In the genomic region with DNA sequence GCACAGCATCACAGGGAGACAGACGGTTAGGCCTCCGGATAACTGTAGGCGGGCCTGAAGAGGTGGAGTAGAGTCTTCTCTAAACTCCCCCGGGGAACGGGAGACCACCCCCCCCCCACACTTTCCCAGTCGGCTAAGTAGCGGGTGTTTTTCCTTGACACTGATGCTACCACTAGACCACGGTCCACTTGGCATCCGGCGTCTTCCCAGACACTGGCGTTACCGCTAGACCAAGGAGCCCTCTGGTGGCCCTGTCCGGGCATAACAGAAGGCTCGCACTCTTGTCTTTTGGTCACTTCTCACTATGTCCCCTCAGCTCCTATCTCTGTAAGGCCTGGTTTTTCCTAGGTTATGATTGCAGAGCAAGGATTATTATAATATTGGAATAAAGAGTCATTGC, we compare ENCODE assay signal across 8 cellular contexts. TPM values are rescaled to one million over a fixed set of nuclear protein-coding genes. Genes with fewer than 3 reads are reported as not detected.
DNase-seq lines count a peak whose midpoint lies in the region; TF ChIP-seq lines count a peak whose summit lies in the region.

No MANE protein-coding gene starts in this region.

- intact Hi-C loops in esophagus muscularis mucosa (cut with DNase I) = loop anchor here (10.0 kb wide), 1 partner anchor 225 kb away; no protein-coding TSS in a partner anchor

- H3K27ac ChIP-seq in 22Rv1 (no peak overlapping the region), WERI-Rb-1 (no peak overlapping the region), esophagus muscularis mucosa (replicated peaks in 1 of 4) (no peak overlapping the region)

- H3K36me3 ChIP-seq in GM06990 (ENCODE audit: control insufficient read depth, insufficient read depth, low read length) (no peaks in the 10 kb centered on the region), WERI-Rb-1 (no peaks in the 10 kb centered on the region), esophagus muscularis mucosa (no peaks in the 10 kb centered on the region)

- no peaks in the 10 kb centered on the region for H3K9me3 ChIP-seq in WERI-Rb-1 (ENCODE audit: severe bottlenecking)
- H3K9me3 ChIP-seq in esophagus muscularis mucosa = no peaks in the 10 kb centered on the region

- TF ChIP-seq CTCF in 22Rv1 (IDR thresholded peaks at IDR 0.05) (peak; percentile 28; the same call in 1 of the 2 replicates), GM06990 (IDR thresholded peaks at IDR 0.05; ENCODE audit: insufficient read depth, low read length, poor library complexity, severe bottlenecking) (peak; percentile 41), WERI-Rb-1 (IDR thresholded peaks at IDR 0.05; ENCODE audit: low read depth, low read length) (peak; percentile 50), fibroblast of villous mesenchyme (IDR thresholded peaks at IDR 0.05; ENCODE audit: insufficient read depth, low read depth, low read length) (peak; percentile 47), esophagus muscularis mucosa (IDR thresholded peaks at IDR 0.05) (peak in 1 of 3 experiments; percentile 39)

- 80% methylated on average over 14 of the region's 14 CpGs for WGBS in esophagus muscularis mucosa

- H3K27me3 ChIP-seq in GM06990 (replicated peaks; ENCODE audit: control insufficient read depth, insufficient read depth, low read length) (no peaks in the 10 kb centered on the region), WERI-Rb-1 (ENCODE audit: insufficient read depth, low read depth, severe bottlenecking) (no peaks in the 10 kb centered on the region), esophagus muscularis mucosa (no peaks in the 10 kb centered on the region)

- DNase-seq in GM06990 (ENCODE audit: extremely low read depth, insufficient read length) (no peak), WERI-Rb-1 (peak; percentile 74), fibroblast of villous mesenchyme (ENCODE audit: low read depth) (no peak), DMS153 (lab: John Stamatoyannopoulos, UW) (no peak), esophagus muscularis mucosa (ENCODE audit: extremely low spot score) (no peak), KBM-7 (no peak), AML-193 (lab: John Stamatoyannopoulos, UW) (no peak)

- no peak for TF ChIP-seq EP300 in esophagus muscularis mucosa (IDR thresholded peaks at IDR 0.05)

- no peaks in the 10 kb centered on the region for H3K4me1 ChIP-seq in esophagus muscularis mucosa

- no peak overlapping the region for H3K4me3 ChIP-seq in GM06990 (replicated peaks; ENCODE audit: low read depth, low read length)
- no peak overlapping the region for H3K4me3 ChIP-seq in WERI-Rb-1 (ENCODE audit: low read depth, low read length)
- H3K4me3 ChIP-seq in fibroblast of villous mesenchyme (ENCODE audit: low read depth, low read length) = no peak overlapping the region
- no peak overlapping the region for H3K4me3 ChIP-seq in esophagus muscularis mucosa

- in situ Hi-C loops in KBM-7 (cut with MboI; ENCODE audit: low pct_unique_long_range_greater_than_20kb, low sequenced_read_pairs) = no loop called here

- TF ChIP-seq POLR2A in esophagus muscularis mucosa (IDR thresholded peaks at IDR 0.05; ENCODE audit: low read depth) = no peak

RNA-seq across cellular contexts. Expression of a gene that starts 25.7 kb away (rescaled TPM):
- total RNA-seq in fibroblast of villous mesenchyme = 100 and 103 TPM in 2 replicates
- 100 to 1,000 TPM; 120 to 238 (median 161) TPM for total RNA-seq in esophagus muscularis mucosa

RNA-seq across cellular contexts. Expression of a gene that starts 40.3 kb away (rescaled TPM):
- total RNA-seq in fibroblast of villous mesenchyme = not detected in 2 replicates
- 1 to 10 TPM; 1.2 to 5.4 (median 2.5) TPM for total RNA-seq in esophagus muscularis mucosa
